In the genomic region with DNA sequence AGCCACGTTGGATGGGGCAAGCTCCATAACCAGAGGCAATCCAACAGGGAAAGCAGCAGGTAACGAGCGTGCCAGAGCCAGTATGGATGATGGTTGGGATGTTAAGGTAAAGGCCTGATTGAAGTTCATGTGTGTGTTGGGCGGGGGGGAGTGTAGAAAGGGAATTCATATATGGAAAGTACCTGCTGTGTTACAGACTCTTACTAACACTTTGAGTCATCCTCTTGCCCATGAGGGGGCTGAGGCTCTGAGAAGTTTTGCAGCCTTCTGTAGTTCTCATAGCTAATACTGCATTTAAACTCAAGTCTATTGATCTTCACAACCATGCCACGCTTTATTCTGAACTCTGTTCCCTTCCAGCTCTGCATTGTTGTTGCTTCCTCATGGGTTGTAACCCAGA, we compare ENCODE assay signal across 15 cellular contexts. TPM values are rescaled to one million over a fixed set of nuclear protein-coding genes. Genes with fewer than 3 reads are reported as not detected.
DNase-seq lines count a peak whose midpoint lies in the region; ATAC-seq and TF ChIP-seq lines count a peak whose summit lies in the region.
"Had no signal": no experiment of that assay in that cellular context is flagged by ENCODE, and none has a peak within 500 bp of the region (broad histone marks: within the 10 kb centered on the region; RNA-seq: fewer than 3 reads in every experiment).

No MANE protein-coding gene starts in this region.

- no peak for TF ChIP-seq CTCF in epithelial cell of esophagus (IDR thresholded peaks at IDR 0.05; ENCODE audit: insufficient read depth, low read depth, low read length, missing control alignments)
- no peak for TF ChIP-seq CTCF in progenitor cell of endocrine pancreas (IDR thresholded peaks at IDR 0.05; ENCODE audit: unreplicated experiment)

- H3K4me3 ChIP-seq in epithelial cell of esophagus (ENCODE audit: low read length): no peak overlapping the region
- H3K4me3 ChIP-seq: colonic mucosa, skin epidermis, tibial artery had no signal

- ATAC-seq in GM18870 (IDR thresholded peaks at IDR 0.05; ENCODE audit: unreplicated experiment) (peak; percentile 95), GM21576 (IDR thresholded peaks at IDR 0.05; ENCODE audit: unreplicated experiment) (peak; percentile 79), HG03039 (IDR thresholded peaks at IDR 0.05; ENCODE audit: unreplicated experiment) (peak; percentile 87), HG03025 (IDR thresholded peaks at IDR 0.05; ENCODE audit: low FRiP score, unreplicated experiment) (no peak)

- DNase-seq in epithelial cell of esophagus (ENCODE audit: low read depth) (peak; percentile 19), progenitor cell of endocrine pancreas (ENCODE audit: low spot score, unreplicated experiment) (no peak), immature natural killer cell (no peak)
- DNase-seq: colonic mucosa, COR-L47, mammary epithelial cell, NCI-H187, NCI-H774, T-helper 9 cell, tibial artery had no signal

- H3K27ac Mint-ChIP-seq in progenitor cell of endocrine pancreas (no peak overlapping the region), immature natural killer cell (peak overlapping the region in 1 of 6 donors; percentile 58)

- H3K36me3 Mint-ChIP-seq in progenitor cell of endocrine pancreas (ENCODE audit: insufficient read depth) (no peaks in the 10 kb centered on the region), immature natural killer cell (no peaks in the 10 kb centered on the region)

- H3K4me1 Mint-ChIP-seq in progenitor cell of endocrine pancreas (ENCODE audit: low read depth): no peaks in the 10 kb centered on the region
- H3K4me1 Mint-ChIP-seq in immature natural killer cell: no peaks in the 10 kb centered on the region

- H3K9me3 Mint-ChIP-seq in progenitor cell of endocrine pancreas (ENCODE audit: low read depth): peaks cover 4% of the 10 kb centered on the region
- H3K9me3 Mint-ChIP-seq in immature natural killer cell: no peaks in the 10 kb centered on the region

- H3K4me3 Mint-ChIP-seq in progenitor cell of endocrine pancreas (ENCODE audit: low read depth): no peak overlapping the region
- no peak overlapping the region for H3K4me3 Mint-ChIP-seq in immature natural killer cell

- H3K27me3 Mint-ChIP-seq in progenitor cell of endocrine pancreas (peaks cover 3% of the 10 kb centered on the region), immature natural killer cell (ENCODE audit: low read depth in 3 of 3) (peaks cover 0 to 6% (median 0%) of the 10 kb centered on the region in 3 donors)

RNA-seq across cellular contexts. Expression of a gene that starts 28.5 kb away (rescaled TPM):
- total RNA-seq in progenitor cell of endocrine pancreas: 25.6 and 27.2 TPM in 2 replicates
- 1 to 10 TPM in 2 of 3 donors, under 1 TPM in 1; 0.61 to 2.9 (median 2.2) TPM for polyA plus RNA-seq in immature natural killer cell

RNA-seq across cellular contexts. Expression of a gene that starts 36.8 kb away (rescaled TPM):
- 55.0 and 55.4 TPM in 2 replicates for total RNA-seq in progenitor cell of endocrine pancreas
- 10 to 100 TPM; 28.6 to 66.8 (median 29.4) TPM for polyA plus RNA-seq in immature natural killer cell
